8 cellular contexts compared by ENCODE assay signal in the genomic region with DNA sequence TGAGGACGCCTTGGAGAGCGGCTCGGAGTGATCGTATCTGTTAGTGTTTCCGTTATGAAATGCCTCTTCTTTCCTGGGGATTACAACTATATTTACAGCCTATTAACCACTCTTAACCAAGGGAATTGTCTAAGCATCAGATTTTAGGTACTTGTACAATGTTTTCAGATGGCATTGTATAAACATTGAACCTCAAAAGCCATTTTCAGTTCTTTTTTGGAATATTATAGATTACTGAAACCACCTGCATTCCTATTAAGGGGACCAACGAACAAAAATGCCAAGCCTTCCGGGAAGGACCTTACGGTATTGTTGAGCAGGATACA. TPM values are rescaled to one million over a fixed set of nuclear protein-coding genes. Genes with fewer than 3 reads are reported as not detected.
A peak's percentile ranks its signal among the peaks of the same experiment; 100 is the strongest.
DNase-seq lines count a peak whose midpoint lies in the region; ATAC-seq and TF ChIP-seq lines count a peak whose summit lies in the region.

No MANE protein-coding gene starts in this region.

- POLR2A ChIA-PET in AG04450 (lab: Yijun Ruan, JAX): no interaction called here
- POLR2A ChIA-PET in naive thymus-derived CD8-positive, alpha-beta T cell (lab: Charles Lee): no interaction called here

- no peak for TF ChIP-seq CTCF in AG04450 (IDR thresholded peaks at IDR 0.05; ENCODE audit: low read depth, low read length)
- TF ChIP-seq CTCF in colonic mucosa (IDR thresholded peaks at IDR 0.05): no peak

- peak overlapping the region in 8 of 10 donors; percentile 31 to 88 (median 69) for H3K27ac Mint-ChIP-seq in naive thymus-derived CD8-positive, alpha-beta T cell

- no peak for ATAC-seq in naive thymus-derived CD8-positive, alpha-beta T cell
- no peak for ATAC-seq in GM18511 (IDR thresholded peaks at IDR 0.05; ENCODE audit: unreplicated experiment)

- H3K27ac ChIP-seq in AG04450 (ENCODE audit: low read depth, low read length) (no peak overlapping the region), colonic mucosa (peak overlapping the region; percentile 88)

- no peaks in the 10 kb centered on the region for H3K9me3 ChIP-seq in AG04450 (ENCODE audit: control insufficient read depth, insufficient read depth, low read length)
- H3K9me3 ChIP-seq in colonic mucosa: no peaks in the 10 kb centered on the region

- peaks cover 0 to 2% (median 0%) of the 10 kb centered on the region in 9 donors for H3K9me3 Mint-ChIP-seq in naive thymus-derived CD8-positive, alpha-beta T cell

- H3K9ac ChIP-seq in colonic mucosa (ENCODE audit: low read depth in 2 of 2, low read length in 2 of 2): peak overlapping the region; percentile 81 to 96

- peaks cover 6 to 14% (median 9%) of the 10 kb centered on the region in 4 donors for H3K4me1 Mint-ChIP-seq in naive thymus-derived CD8-positive, alpha-beta T cell

- intact Hi-C loops in colonic mucosa (cut with DNase I): no loop called here

- H3K4me1 ChIP-seq in colonic mucosa: peaks cover 3% of the 10 kb centered on the region

- H3K27me3 ChIP-seq in AG04450 (ENCODE audit: control insufficient read depth, insufficient read depth, low read length) (peaks cover 39% of the 10 kb centered on the region), colonic mucosa (no peaks in the 10 kb centered on the region)

- DNase-seq in AG04450 (ENCODE audit: low read depth, low spot score): no peak
- peak; percentile 8 for DNase-seq in Jurkat, Clone E6-1 (ENCODE audit: low read depth, low spot score)
- peak; percentile 32 for DNase-seq in colonic mucosa
- DNase-seq in naive thymus-derived CD8-positive, alpha-beta T cell: no peak
- DNase-seq in globus pallidus (ENCODE audit: low spot score): no peak
- no peak for DNase-seq in AML-193 (lab: John Stamatoyannopoulos, UW)
- no peak for DNase-seq in GM19240 (ENCODE audit: insufficient read length, low spot score)

- peaks cover 5 to 28% (median 10%) of the 10 kb centered on the region in 5 donors for H3K27me3 Mint-ChIP-seq in naive thymus-derived CD8-positive, alpha-beta T cell

- H3K36me3 Mint-ChIP-seq in naive thymus-derived CD8-positive, alpha-beta T cell: no peaks in the 10 kb centered on the region

- peak overlapping the region; percentile 79 to 91 (median 85) for H3K4me3 Mint-ChIP-seq in naive thymus-derived CD8-positive, alpha-beta T cell

- H3K4me3 ChIP-seq in AG04450 (ENCODE audit: low read depth, low read length) (peak overlapping the region; percentile 60), colonic mucosa (peak overlapping the region; percentile 74)
- H3K4me3 ChIP-seq in Jurkat, Clone E6-1 (ENCODE audit: low read length): peak overlapping the region; percentile 54

- no peaks in the 10 kb centered on the region for H3K36me3 ChIP-seq in colonic mucosa

- CTCF ChIA-PET in AG04450 (lab: Charles Lee): no interaction called here

RNA-seq across cellular contexts. Expression of gene NEO1, which starts 1.1 kb away (rescaled TPM):
- polyA plus RNA-seq in AG04450 (2011; rRNA removed): 3.5 and 3.9 TPM in 2 replicates
- polyA minus RNA-seq in AG04450 (2011; rRNA and poly(A)+ RNA removed): 4.4 and 7.5 TPM in 2 replicates
- 15.6 TPM for polyA plus RNA-seq in Jurkat, Clone E6-1 (2012; ENCODE audit: insufficient read depth, insufficient read length)
- 100 to 1,000 TPM; 108 to 130 TPM for total RNA-seq in colonic mucosa
- total RNA-seq in naive thymus-derived CD8-positive, alpha-beta T cell: 1 to 10 TPM; 8.0 to 8.5 TPM
- 1 to 10 TPM; 1.7 to 2.8 (median 2.3) TPM for polyA plus RNA-seq in naive thymus-derived CD8-positive, alpha-beta T cell

Comparison
In these comparisons a context has a peak if more than half of its experiments do, and no peak if none do; other contexts are left out.
1. DNase-seq: peak in Jurkat, Clone E6-1 (single experiment) and colonic mucosa (single experiment); none in AG04450 (single experiment), naive thymus-derived CD8-positive, alpha-beta T cell (0 of 10), globus pallidus (single experiment), AML-193 (0 of 2) and GM19240 (single experiment).
2. RNA of gene NEO1, which starts 1.1 kb away (total RNA-seq): 108 to 130 TPM in colonic mucosa; 8.0 to 8.5 TPM in naive thymus-derived CD8-positive, alpha-beta T cell; every median in the first group is over 10 times any median in the second.
3. Peak in every context shown above with its lines, with median percentiles within 50 percentile points of each other: H3K4me3 ChIP-seq.